In genomic region chr9:114908104-114908621, GRCh38 we compare ENCODE assay signal across 9 cellular contexts. TPM values are rescaled to one million over a fixed set of nuclear protein-coding genes. Genes with fewer than 3 reads are reported as not detected.
DNase-seq lines count a peak whose midpoint lies in the region; ATAC-seq and TF ChIP-seq lines count a peak whose summit lies in the region.
"Had no signal": no experiment of that assay in that cellular context is flagged by ENCODE, and none has a peak within 500 bp of the region (broad histone marks: within the 10 kb centered on the region; RNA-seq: fewer than 3 reads in every experiment).

No MANE protein-coding gene starts in this region.

- H3K4me3 ChIP-seq in AG10803 (ENCODE audit: low read length), result no peak overlapping the region
- no peak overlapping the region for H3K4me3 ChIP-seq in adipocyte (ENCODE audit: low read length)
- H3K4me3 ChIP-seq in parathyroid adenoma (ENCODE audit: low read depth, low read length), result peak overlapping the region; percentile 30
- no peak overlapping the region for H3K4me3 ChIP-seq in lower leg skin (ENCODE audit: low read depth, poor library complexity, severe bottlenecking)
- H3K4me3 ChIP-seq in suprapubic skin, result no peak overlapping the region
- H3K4me3 ChIP-seq: skin epidermis had no signal

- DNase-seq in AG10803 (ENCODE audit: low read depth) (peak; percentile 71), NCI-H2171 treated with DMSO at 0.1 percent for 48 hours (lab: John Stamatoyannopoulos, UW) (peak; percentile 92), adipocyte (ENCODE audit: low read depth) (peak; percentile 71), superior temporal gyrus (ENCODE audit: extremely low spot score) (no peak), lower leg skin (ENCODE audit: low spot score in 2 of 2) (no peak), suprapubic skin (ENCODE audit: low spot score in 2 of 2) (no peak)

- 55 to 59% methylated on average over 3 of the region's 3 CpGs for WGBS in lower leg skin, 2 donors
- 51% methylated on average over 3 of the region's 3 CpGs for WGBS in suprapubic skin

- H3K4me1 ChIP-seq in adipocyte (ENCODE audit: control insufficient read depth, insufficient read depth, low read length) (no peaks in the 10 kb centered on the region), parathyroid adenoma (peaks cover 32% of the 10 kb centered on the region), suprapubic skin (peaks cover 21% of the 10 kb centered on the region)

- no peak for TF ChIP-seq CTCF in AG10803 (conservative IDR thresholded peaks at IDR 0.05; ENCODE audit: low read length)
- no peak for TF ChIP-seq CTCF in parathyroid adenoma (IDR thresholded peaks at IDR 0.05)
- no peak for TF ChIP-seq CTCF in lower leg skin (IDR thresholded peaks at IDR 0.05)
- TF ChIP-seq CTCF in suprapubic skin (IDR thresholded peaks at IDR 0.05), result no peak

- no peaks in the 10 kb centered on the region for H3K9me3 ChIP-seq in adipocyte (ENCODE audit: control insufficient read depth, low read length)
- H3K9me3 ChIP-seq in parathyroid adenoma (ENCODE audit: control insufficient read depth, low read length), result no peaks in the 10 kb centered on the region
- no peaks in the 10 kb centered on the region for H3K9me3 ChIP-seq in suprapubic skin

- intact Hi-C loops in lower leg skin (cut with DNase I; ENCODE audit: low total_unique reads), result loop anchor here (10.0 kb wide), 1 partner anchor 107 kb away; no protein-coding TSS in a partner anchor

- H3K27ac ChIP-seq in parathyroid adenoma (peak overlapping the region; percentile 91), suprapubic skin (no peak overlapping the region)

- no peak overlapping the region for H2AFZ ChIP-seq in parathyroid adenoma

- TF ChIP-seq EP300 in suprapubic skin (IDR thresholded peaks at IDR 0.05), result no peak

- H3K9ac ChIP-seq in adipocyte (ENCODE audit: low read length), result no peak overlapping the region
- no peak overlapping the region for H3K9ac ChIP-seq in parathyroid adenoma

- H3K36me3 ChIP-seq in adipocyte (ENCODE audit: control insufficient read depth, insufficient read depth, low read length, severe bottlenecking) (no peaks in the 10 kb centered on the region), parathyroid adenoma (ENCODE audit: control insufficient read depth, insufficient read depth, low read length) (no peaks in the 10 kb centered on the region), suprapubic skin (no peaks in the 10 kb centered on the region)

- peak overlapping the region; percentile 56 for H3K4me2 ChIP-seq in parathyroid adenoma (ENCODE audit: low read length)

- H3K79me2 ChIP-seq in parathyroid adenoma, result no peaks in the 10 kb centered on the region

- no peak for TF ChIP-seq POLR2A in lower leg skin (IDR thresholded peaks at IDR 0.05)
- TF ChIP-seq POLR2A in suprapubic skin (IDR thresholded peaks at IDR 0.05), result no peak

- peak; percentile 70 for ATAC-seq in GM21717 (IDR thresholded peaks at IDR 0.05; ENCODE audit: unreplicated experiment)

- H3K27me3 ChIP-seq in adipocyte (replicated peaks; ENCODE audit: control insufficient read depth, insufficient read depth, low read length) (no peaks in the 10 kb centered on the region), parathyroid adenoma (ENCODE audit: control insufficient read depth, insufficient read depth, low read length) (no peaks in the 10 kb centered on the region), suprapubic skin (no peaks in the 10 kb centered on the region)

RNA-seq across cellular contexts. Expression of gene TNFSF8, which starts 22.2 kb away (rescaled TPM):
- total RNA-seq in lower leg skin (1 to 10 TPM in 2 of 4 donors, under 1 TPM in 2; 0.27 to 2.5 (median 0.93) TPM), suprapubic skin (1 to 10 TPM in 3 of 4 donors, under 1 TPM in 1; 0.23 to 4.0 (median 1.4) TPM)

Comparison
In these comparisons a context has a peak if more than half of its experiments do, and no peak if none do; other contexts are left out.
1. DNase-seq: peak in AG10803 (single experiment), NCI-H2171 treated with DMSO at 0.1 percent for 48 hours (single experiment) and adipocyte (single experiment); none in superior temporal gyrus (single experiment), lower leg skin (0 of 2) and suprapubic skin (0 of 2).